ENCODE assay signal across 10 cellular contexts in the genomic region with DNA sequence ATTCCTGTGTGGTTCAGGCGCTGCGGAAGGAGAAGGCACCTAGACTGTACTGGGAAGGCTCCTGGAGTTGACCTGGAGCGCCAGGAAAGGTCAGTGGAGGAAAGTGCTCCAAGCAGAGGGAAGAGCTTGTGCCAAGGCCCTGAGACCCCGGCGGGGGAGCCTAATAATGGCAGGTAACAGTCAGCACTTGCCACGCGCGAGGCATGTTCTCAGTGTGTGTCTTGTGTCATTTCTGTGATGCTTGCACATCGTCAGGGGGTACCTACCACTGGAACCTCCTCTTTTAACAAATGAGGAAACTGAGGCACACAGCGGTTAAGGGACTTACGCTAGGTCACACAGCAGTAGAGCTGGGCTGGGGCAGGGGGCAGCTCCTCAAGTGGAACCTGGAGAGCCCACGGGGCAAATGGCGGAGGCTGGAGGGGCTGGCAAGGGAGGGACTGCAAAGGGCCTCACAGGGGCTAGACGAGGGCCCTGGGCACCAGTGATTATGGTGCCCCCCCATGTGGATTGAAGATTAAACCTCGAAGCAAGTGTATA. TPM values are rescaled to one million over a fixed set of nuclear protein-coding genes. Genes with fewer than 3 reads are reported as not detected.
DNase-seq lines count a peak whose midpoint lies in the region; ATAC-seq and TF ChIP-seq lines count a peak whose summit lies in the region.
"Had no signal": no experiment of that assay in that cellular context is flagged by ENCODE, and none has a peak within 500 bp of the region (broad histone marks: within the 10 kb centered on the region; RNA-seq: fewer than 3 reads in every experiment).

No MANE protein-coding gene starts in this region.

- intact Hi-C loops in CD14-positive monocyte (cut with micrococcal nuclease) (loop anchor here in 1 of 2 donors (10.0 kb wide), 1 partner anchor 55 kb away; a partner anchor contains a TSS), dorsolateral prefrontal cortex (cut with DNase I) (loop anchor here in 1 of 2 donors (10.0 kb wide), 1 partner anchor 185 kb away; no protein-coding TSS in a partner anchor)

- no peak for ATAC-seq in HG03039 (IDR thresholded peaks at IDR 0.05; ENCODE audit: unreplicated experiment)

- H3K4me2 ChIP-seq in KMS-11 = peak overlapping the region; percentile 72

- H3K36me3 Mint-ChIP-seq in CD14-positive monocyte (peaks cover 0 to 2% of the 10 kb centered on the region in 2 donors), neural crest cell (ENCODE audit: low read depth) (no peaks in the 10 kb centered on the region)

- H3K27me3 Mint-ChIP-seq in CD14-positive monocyte (ENCODE audit: low read depth in 3 of 3) (peaks cover 9 to 14% (median 12%) of the 10 kb centered on the region in 3 donors), neural crest cell (ENCODE audit: low read depth) (peaks cover 71% of the 10 kb centered on the region)

- peak overlapping the region; percentile 84 to 95 for H3K4me3 Mint-ChIP-seq in CD14-positive monocyte
- peak overlapping the region; percentile 77 for H3K4me3 Mint-ChIP-seq in neural crest cell

- H3K27ac Mint-ChIP-seq in CD14-positive monocyte (peak overlapping the region in 6 of 7 donors; percentile 63 to 88 (median 76)), neural crest cell (ENCODE audit: unreplicated experiment) (no peak overlapping the region)

- H3K4me1 Mint-ChIP-seq in CD14-positive monocyte (peaks cover 49% of the 10 kb centered on the region), neural crest cell (peaks cover 24% of the 10 kb centered on the region)

- peak overlapping the region; percentile 55 for H3K4me3 ChIP-seq in KMS-11 (IDR thresholded peaks at IDR 0.05; ENCODE audit: insufficient read depth, low read depth, low read length)
- peak overlapping the region in 55 of 59 donors; percentile 28 to 71 (median 57) for H3K4me3 ChIP-seq in dorsolateral prefrontal cortex

- H3K36me3 ChIP-seq in KMS-11 (ENCODE audit: insufficient read depth) = no peaks in the 10 kb centered on the region

- H3K27me3 ChIP-seq in KMS-11 (ENCODE audit: insufficient read depth, low read depth) (no peaks in the 10 kb centered on the region), dorsolateral prefrontal cortex (peaks cover 0 to 24% (median 7%) of the 10 kb centered on the region in 45 donors)

- no peaks in the 10 kb centered on the region for H3K79me2 ChIP-seq in KMS-11 (ENCODE audit: insufficient read depth, low read depth)

- peak overlapping the region; percentile 78 for H3K27ac ChIP-seq in KMS-11
- H3K27ac ChIP-seq in dorsolateral prefrontal cortex = peak overlapping the region in 1 of 59 donors; percentile 0

- DNase-seq in CD14-positive monocyte (ENCODE audit: low spot score) (peak; percentile 22), dorsolateral prefrontal cortex (no peak), neural crest cell (ENCODE audit: low read depth, low spot score) (no peak), hepatic stellate cell (ENCODE audit: low spot score) (no peak), activated gamma-delta T cell treated with Interleukin-2 at 50 U/mL for 16 hours (no peak), NCI-H345 (lab: John Stamatoyannopoulos, UW) (no peak)
- DNase-seq: cortex of kidney, HCEC 1CT had no signal

- H3K4me1 ChIP-seq in KMS-11 (ENCODE audit: low read depth, poor library complexity, severe bottlenecking) = peaks cover 9% of the 10 kb centered on the region

- peak overlapping the region; percentile 75 for H2AFZ ChIP-seq in KMS-11 (ENCODE audit: low read depth)

- H3K9ac ChIP-seq in KMS-11 = peak overlapping the region; percentile 84

- no peaks in the 10 kb centered on the region for H4K20me1 ChIP-seq in KMS-11 (ENCODE audit: insufficient read depth)

- TF ChIP-seq CTCF in CD14-positive monocyte (IDR thresholded peaks at IDR 0.05) = no peak
- no peak for TF ChIP-seq CTCF in KMS-11 (conservative IDR thresholded peaks at IDR 0.05; ENCODE audit: low read depth, low read length)
- TF ChIP-seq CTCF in dorsolateral prefrontal cortex (IDR thresholded peaks at IDR 0.05 in 54 of 56, conservative IDR thresholded peaks at IDR 0.05 in 2 of 56; ENCODE audit: low read depth in 1 of 56, partially characterized antibody in 56 of 56) = no peak
- TF ChIP-seq CTCF in neural crest cell (conservative IDR thresholded peaks at IDR 0.05) = no peak

- H3K9me3 Mint-ChIP-seq in CD14-positive monocyte (peaks cover 0 to 2% (median 0%) of the 10 kb centered on the region in 7 donors), neural crest cell (no peaks in the 10 kb centered on the region)

RNA-seq across cellular contexts. Expression of a gene that starts 1.0 kb away (rescaled TPM):
- under 1 TPM; 0.14 to 0.24 TPM for polyA plus RNA-seq in CD14-positive monocyte
- total RNA-seq in dorsolateral prefrontal cortex (1 to 10 TPM in 119 of 120 experiments, under 1 TPM in 1; 0.96 to 8.4 (median 3.1) TPM), neural crest cell (1.2 and 1.4 TPM in 2 replicates)

RNA-seq across cellular contexts. Expression of a gene that starts 18.5 kb away (rescaled TPM):
- under 1 TPM; 0.16 to 0.38 TPM for polyA plus RNA-seq in CD14-positive monocyte
- total RNA-seq in dorsolateral prefrontal cortex = 1 to 10 TPM in 119 of 120 experiments, under 1 TPM in 1; 0.68 to 9.4 (median 4.3) TPM
- total RNA-seq in neural crest cell = 0.75 and 0.77 TPM in 2 replicates

RNA-seq across cellular contexts. Expression of a gene that starts 51.0 kb away (rescaled TPM):
- 10 to 100 TPM; 48.9 to 55.9 TPM for polyA plus RNA-seq in CD14-positive monocyte
- total RNA-seq in dorsolateral prefrontal cortex = 10 to 100 TPM; 25.6 to 57.3 (median 44.4) TPM
- total RNA-seq in neural crest cell = 51.3 and 56.2 TPM in 2 replicates
